ENCODE assay signal across 1 cellular context in genomic region chr17:81447331-81447933, GRCh38.
TF ChIP-seq lines count a peak whose summit lies in the region.

No MANE protein-coding gene starts in this region.

TF ChIP-seq in HepG2, 621 proteins besides CTCF, POLR2A, EP300 and RAD21:
- TF ChIP-seq FOXK1 (CRISPR knock-in tag; IDR thresholded peaks at IDR 0.05; ENCODE audit: borderline replicate concordance, low read depth) (no peak), ZNF263 (CRISPR knock-in tag; IDR thresholded peaks at IDR 0.05) (peak; percentile 89)
